ENCODE assay signal across 1 cellular context in genomic region chr1:201828820-201829774, GRCh38.
A peak's percentile ranks its signal among the peaks of the same experiment; 100 is the strongest.
TF ChIP-seq lines count a peak whose summit lies in the region.

Gene IPO9, plus strand, starts transcription at chr1:201829157. Its CDS starts 53 bp downstream, at chr1:201829210.

TF ChIP-seq in K562, 482 proteins besides CTCF, POLR2A, EP300 and RAD21 (continued from another document and continues in another):
- TF ChIP-seq RREB1 (CRISPR knock-in tag; IDR thresholded peaks at IDR 0.05) = peak; percentile 88
- no peak for TF ChIP-seq TCFL5 (CRISPR knock-in tag; conservative IDR thresholded peaks at IDR 0.05)
- no peak for TF ChIP-seq MAFF (IDR thresholded peaks at IDR 0.05; ENCODE audit: low read length)
- TF ChIP-seq E2F5 (CRISPR knock-in tag; IDR thresholded peaks at IDR 0.05) = no peak; the same call in 1 of the 2 replicates
- TF ChIP-seq ZFP36 (IDR thresholded peaks at IDR 0.05; ENCODE audit: low read depth, low read length, partially characterized antibody) = peak; percentile 94
- peak; percentile 22; the same call in 1 of the 2 replicates for TF ChIP-seq TRIM28 (IDR thresholded peaks at IDR 0.05)
- 0 out of 4 replicates have a peak, but pooled peaks of 1 of the 2 experiments have one; percentile 11 for TF ChIP-seq FOXK2 (conservative IDR thresholded peaks at IDR 0.05 in 1 of 2, IDR thresholded peaks at IDR 0.05 in 1 of 2; ENCODE audit: low read depth in 2 of 2)
- TF ChIP-seq BACH1 (tag; IDR thresholded peaks at IDR 0.05) = no peak
- 0 out of 4 replicates have a peak, but pooled peaks have one; percentile 22 to 35 for TF ChIP-seq SRF (CRISPR knock-in tag; IDR thresholded peaks at IDR 0.05)
- TF ChIP-seq NFATC3 (IDR thresholded peaks at IDR 0.05) = no peak
- TF ChIP-seq RBFOX2 (IDR thresholded peaks at IDR 0.05; ENCODE audit: low read depth, low read length) = peak; percentile 100
- TF ChIP-seq BRD4 (IDR thresholded peaks at IDR 0.05) = peak; percentile 40; the same call in 1 of the 2 replicates
- TF ChIP-seq SNRNP70 (optimal IDR thresholded peaks at IDR 0.05; ENCODE audit: low read depth, low read length) = no peak
- no peak for TF ChIP-seq SNIP1 (IDR thresholded peaks at IDR 0.05; ENCODE audit: low read depth)
- TF ChIP-seq ZZZ3 (IDR thresholded peaks at IDR 0.05) = peak; percentile 87
- no peak for TF ChIP-seq RERE (CRISPR knock-in tag; IDR thresholded peaks at IDR 0.05; ENCODE audit: borderline replicate concordance)
- no peak for TF ChIP-seq ZNF778 (CRISPR knock-in tag; IDR thresholded peaks at IDR 0.05)
- TF ChIP-seq HNRNPUL1 (IDR thresholded peaks at IDR 0.05; ENCODE audit: low read length) = no peak
- 0 out of 2 replicates have a peak, but pooled peaks have one; percentile 11 for TF ChIP-seq NR2C2 (CRISPR knock-in tag; IDR thresholded peaks at IDR 0.05)
- TF ChIP-seq NR2C2 (tag; IDR thresholded peaks at IDR 0.05) = peak; percentile 45; the same call in 1 of the 2 replicates
- peak; percentile 73; the same call in 1 of the 2 replicates for TF ChIP-seq GTF2A2 (tag; IDR thresholded peaks at IDR 0.05)
- TF ChIP-seq ATF1 (CRISPR knock-in tag; IDR thresholded peaks at IDR 0.05) = no peak
- TF ChIP-seq ATF1 (tag; IDR thresholded peaks at IDR 0.05) = peak; percentile 89
- TF ChIP-seq ZNF512 (tag; IDR thresholded peaks at IDR 0.05) = no peak
- TF ChIP-seq CHD1 (IDR thresholded peaks at IDR 0.05; ENCODE audit: low read length) = peak; percentile 86
- TF ChIP-seq TFAP4 (CRISPR knock-in tag; IDR thresholded peaks at IDR 0.05; ENCODE audit: borderline replicate concordance) = peak; percentile 90
- no peak for TF ChIP-seq ZNF239 (CRISPR knock-in tag; IDR thresholded peaks at IDR 0.05)
- peak; percentile 85; the same call in 1 of the 2 replicates for TF ChIP-seq ETS1 (conservative IDR thresholded peaks at IDR 0.05; ENCODE audit: control insufficient read depth, low read depth, low read length)
- TF ChIP-seq FOXJ2 (tag; IDR thresholded peaks at IDR 0.05) = no peak
- TF ChIP-seq MEIS2 (IDR thresholded peaks at IDR 0.05; ENCODE audit: partially characterized antibody) = peak; percentile 81
- no peak for TF ChIP-seq ZNF280A (IDR thresholded peaks at IDR 0.05; ENCODE audit: low read depth, partially characterized antibody)
- peak; percentile 94 for TF ChIP-seq POLR2B (IDR thresholded peaks at IDR 0.05; ENCODE audit: low read depth, partially characterized antibody)
- peak; percentile 77; the same call in 1 of the 2 replicates for TF ChIP-seq MBD2 (IDR thresholded peaks at IDR 0.05; ENCODE audit: borderline replicate concordance, low read depth)
- no peak for TF ChIP-seq KAT2B (IDR thresholded peaks at IDR 0.05; ENCODE audit: low read depth, low read length)
- TF ChIP-seq EP400 (IDR thresholded peaks at IDR 0.05) = peak; percentile 97
- peak in 1 of 2 experiments; percentile 96; a peak in 2 of 4 replicates for TF ChIP-seq HDAC1 (IDR thresholded peaks at IDR 0.05)
- TF ChIP-seq ZFX (CRISPR knock-in tag; IDR thresholded peaks at IDR 0.05) = peak; percentile 85
- peak; percentile 32; the same call in 1 of the 2 replicates for TF ChIP-seq FOXP1 (CRISPR knock-in tag; IDR thresholded peaks at IDR 0.05)
- peak; percentile 97 for TF ChIP-seq TAF9B (IDR thresholded peaks at IDR 0.05; ENCODE audit: partially characterized antibody)
- peak; percentile 68; the same call in 1 of the 2 replicates for TF ChIP-seq ELK3 (CRISPR knock-in tag; IDR thresholded peaks at IDR 0.05)
- TF ChIP-seq THRAP3 (IDR thresholded peaks at IDR 0.05; ENCODE audit: borderline replicate concordance) = peak; percentile 78; the same call in 1 of the 2 replicates
- peak; percentile 59; the same call in 1 of the 2 replicates for TF ChIP-seq SMAD3 (CRISPR knock-in tag; conservative IDR thresholded peaks at IDR 0.05)
- peak; percentile 56 to 66; a peak in 2 of 4 replicates for TF ChIP-seq NONO (IDR thresholded peaks at IDR 0.05; ENCODE audit: low read depth in 2 of 2, low read length in 1 of 2)
- no peak for TF ChIP-seq FOS (IDR thresholded peaks at IDR 0.05; ENCODE audit: extremely low read depth, insufficient read length)
- no peak for TF ChIP-seq TAL1 (IDR thresholded peaks at IDR 0.05)
- TF ChIP-seq FIP1L1 (IDR thresholded peaks at IDR 0.05; ENCODE audit: low read depth, low read length, poor library complexity, severe bottlenecking) = peak; percentile 69
- TF ChIP-seq MLX (CRISPR knock-in tag; conservative IDR thresholded peaks at IDR 0.05) = peak; percentile 22 to 67; a peak in 1 of 4 replicates
